20 cellular contexts compared by ENCODE assay signal in the genomic region with DNA sequence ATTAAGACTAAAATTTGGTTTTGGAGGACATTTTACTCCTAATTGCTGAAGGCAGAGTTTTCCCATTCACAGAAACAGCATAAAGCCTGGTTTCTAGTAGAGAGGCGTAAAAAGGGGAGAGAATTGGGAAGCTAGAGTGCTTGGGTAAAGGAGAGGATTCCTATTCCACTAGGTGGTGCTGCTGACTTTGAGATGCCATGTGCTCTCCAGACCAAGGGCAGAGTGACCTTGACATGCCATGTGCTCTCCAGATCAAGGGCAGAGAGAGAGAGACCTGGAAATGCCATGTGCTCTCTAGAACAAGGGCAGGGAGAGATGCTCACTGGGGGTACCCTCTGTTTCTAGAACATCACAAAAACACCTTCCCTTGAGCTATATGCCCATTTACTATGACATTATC.
DNase-seq lines count a peak whose midpoint lies in the region; ATAC-seq, FAIRE-seq and TF ChIP-seq lines count a peak whose summit lies in the region.
"Had no signal": no experiment of that assay in that cellular context is flagged by ENCODE, and none has a peak within 500 bp of the region (broad histone marks: within the 10 kb centered on the region; RNA-seq: fewer than 3 reads in every experiment).

No MANE protein-coding gene starts in this region.

- H3K27ac ChIP-seq in Karpas-422 (ENCODE audit: low read length) = no peak overlapping the region
- no peak overlapping the region for H3K27ac ChIP-seq in GM12878 (ENCODE audit: control insufficient read depth, insufficient read depth)
- peak overlapping the region; percentile 19 for H3K27ac ChIP-seq in rectal smooth muscle tissue (ENCODE audit: low read depth, low read length)
- no peak overlapping the region for H3K27ac ChIP-seq in stomach
- H3K27ac ChIP-seq: ascending aorta had no signal

- H4K20me1 ChIP-seq in Karpas-422 (ENCODE audit: insufficient read depth, low read depth, low read length) (no peaks in the 10 kb centered on the region), GM12878 (ENCODE audit: control insufficient read depth, insufficient read depth) (no peaks in the 10 kb centered on the region)

- ATAC-seq in GM12878 = no peak
- ATAC-seq in natural killer cell treated with Interleukin-12 subunit alpha and Interleukin-12 subunit beta and Interleukin-15 and Interleukin-18, amount 100 ng/mL, for 72 hours = no peak
- ATAC-seq: activated CD8-positive, alpha-beta memory T cell treated with anti-CD3 and anti-CD28 coated beads, Interleukin-2, amount 10 ng/mL, durations not matched to agents 7 days and 5 days; right cardiac atrium had no signal

- TF ChIP-seq POLR2A in GM12878 (IDR thresholded peaks at IDR 0.05; ENCODE audit: low read depth, low read length) (no peak), stomach (IDR thresholded peaks at IDR 0.05) (no peak)

- WGBS in GM12878 (ENCODE audit: insufficient coverage, insufficient replicate concordance, low lambda C conversion rate, missing lambda C conversion rate) = 23% methylated on average over 1 of the region's 1 CpG
- WGBS in stomach, 5 donors = 79 to 100% (median 96%) methylated on average over 1 of the region's 1 CpG

- H3K27ac Mint-ChIP-seq in natural killer cell treated with Interleukin-12 subunit alpha and Interleukin-12 subunit beta and Interleukin-15 and Interleukin-18, amount 100 ng/mL, for 72 hours = no peak overlapping the region
- H3K27ac Mint-ChIP-seq: activated B cell treated with CpG ODN at 0.5 μM for 24 hours; activated CD8-positive, alpha-beta memory T cell treated with anti-CD3 and anti-CD28 coated beads, Interleukin-2, amount 10 ng/mL, durations not matched to agents 7 days and 5 days had no signal

- TF ChIP-seq CTCF in GM12878 (IDR thresholded peaks at IDR 0.05 in 2 of 3, conservative IDR thresholded peaks at IDR 0.05 in 1 of 3; ENCODE audit: control insufficient read depth in 2 of 3, extremely low read depth in 1 of 3, insufficient read depth in 1 of 3, low read depth in 3 of 3, low read length in 3 of 3) (no peak), stomach (IDR thresholded peaks at IDR 0.05) (no peak)

- TF ChIP-seq EP300 in GM12878 (IDR thresholded peaks at IDR 0.05; ENCODE audit: borderline replicate concordance in 1 of 2, control insufficient read depth in 1 of 2, low read depth in 2 of 2, low read length in 2 of 2) (no peak), stomach (IDR thresholded peaks at IDR 0.05) (no peak)

- H3K27me3 ChIP-seq in Karpas-422 (ENCODE audit: low read length) (no peaks in the 10 kb centered on the region), GM12878 (replicated peaks in 1 of 2; ENCODE audit: control insufficient read depth in 2 of 2, insufficient read depth in 2 of 2, low read length in 1 of 2) (no peaks in the 10 kb centered on the region), rectal smooth muscle tissue (ENCODE audit: control insufficient read depth, insufficient read depth, low read length) (no peaks in the 10 kb centered on the region), stomach (no peaks in the 10 kb centered on the region)
- H3K27me3 ChIP-seq: ascending aorta had no signal

- FAIRE-seq in GM12878 (lab: Jason Lieb, UNC) = no peak
- FAIRE-seq: islet of Langerhans had no signal

- peaks cover 41% of the 10 kb centered on the region for H3K9me3 ChIP-seq in Karpas-422 (ENCODE audit: low read length)
- H3K9me3 ChIP-seq in GM12878 (replicated peaks; ENCODE audit: control insufficient read depth, insufficient read depth, low read length) = no peaks in the 10 kb centered on the region; the same call in 2 of the 3 replicates
- peaks cover 0 to 29% (median 14%) of the 10 kb centered on the region in 4 donors for H3K9me3 ChIP-seq in stomach
- H3K9me3 ChIP-seq: ascending aorta had no signal

- H3K36me3 ChIP-seq in Karpas-422 (ENCODE audit: insufficient read depth, low read length) (peaks cover 5% of the 10 kb centered on the region; the same call in 1 of the 2 replicates), GM12878 (ENCODE audit: control insufficient read depth in 2 of 2, insufficient read depth in 2 of 2, low read length in 1 of 2) (no peaks in the 10 kb centered on the region), rectal smooth muscle tissue (ENCODE audit: control insufficient read depth, insufficient read depth, low read length) (no peaks in the 10 kb centered on the region), stomach (no peaks in the 10 kb centered on the region)
- H3K36me3 ChIP-seq: ascending aorta had no signal

- no TSS peak for BruUV-seq in GM12878 (replicated peaks; lab: Mats Ljungman, UMichigan)

- in situ Hi-C loops in GM12878 (cut with MboI) = no loop called here

- H3K4me1 ChIP-seq in Karpas-422 (ENCODE audit: low read length) (peaks cover 26% of the 10 kb centered on the region), GM12878 (ENCODE audit: control insufficient read depth, insufficient read depth, low read length) (no peaks in the 10 kb centered on the region), rectal smooth muscle tissue (ENCODE audit: control insufficient read depth, insufficient read depth, low read length) (no peaks in the 10 kb centered on the region), stomach (peaks cover 0 to 12% (median 1%) of the 10 kb centered on the region in 4 donors)

- H3K4me1 Mint-ChIP-seq in natural killer cell treated with Interleukin-12 subunit alpha and Interleukin-12 subunit beta and Interleukin-15 and Interleukin-18, amount 100 ng/mL, for 72 hours (ENCODE audit: low read depth in 2 of 2) = no peaks in the 10 kb centered on the region
- H3K4me1 Mint-ChIP-seq: activated B cell treated with CpG ODN at 0.5 μM for 24 hours; activated CD8-positive, alpha-beta memory T cell treated with anti-CD3 and anti-CD28 coated beads, Interleukin-2, amount 10 ng/mL, durations not matched to agents 7 days and 5 days; CD4-positive, CD25-positive, alpha-beta regulatory T cell; neural crest cell had no signal

- POLR2A ChIA-PET in GM12878 (lab: Charles Lee) = no interaction called here

- no peak overlapping the region for H3K4me2 ChIP-seq in Karpas-422 (ENCODE audit: low read depth, low read length, poor library complexity, severe bottlenecking)
- no peak overlapping the region for H3K4me2 ChIP-seq in GM12878 (ENCODE audit: control insufficient read depth, insufficient read depth)

- TF ChIP-seq RAD21 in GM12878 (IDR thresholded peaks at IDR 0.05; ENCODE audit: insufficient read depth, low read depth, low read length) = no peak

- H3K36me3 Mint-ChIP-seq in natural killer cell treated with Interleukin-12 subunit alpha and Interleukin-12 subunit beta and Interleukin-15 and Interleukin-18, amount 100 ng/mL, for 72 hours = no peaks in the 10 kb centered on the region
- H3K36me3 Mint-ChIP-seq: activated CD8-positive, alpha-beta memory T cell treated with anti-CD3 and anti-CD28 coated beads, Interleukin-2, amount 10 ng/mL, durations not matched to agents 7 days and 5 days; CD4-positive, CD25-positive, alpha-beta regulatory T cell had no signal

- H2AFZ ChIP-seq in Karpas-422 (ENCODE audit: low read length) (peak overlapping the region; percentile 23; the same call in 1 of the 2 replicates), GM12878 (ENCODE audit: control insufficient read depth, low read depth, low read length) (no peak overlapping the region)

- RAD21 ChIA-PET in GM12878 (lab: Charles Lee; ENCODE audit: unreplicated experiment) = no interaction called here

- H3K4me3 ChIP-seq in Karpas-422 (ENCODE audit: low read length) = no peak overlapping the region
- no peak overlapping the region for H3K4me3 ChIP-seq in GM12878
- H3K4me3 ChIP-seq in rectal smooth muscle tissue (ENCODE audit: low read length) = no peak overlapping the region
- no peak overlapping the region for H3K4me3 ChIP-seq in stomach
- H3K4me3 ChIP-seq: ascending aorta had no signal

- H3K27me3 Mint-ChIP-seq in natural killer cell treated with Interleukin-12 subunit alpha and Interleukin-12 subunit beta and Interleukin-15 and Interleukin-18, amount 100 ng/mL, for 72 hours = no peaks in the 10 kb centered on the region
- H3K27me3 Mint-ChIP-seq: activated B cell treated with CpG ODN at 0.5 μM for 24 hours; activated CD8-positive, alpha-beta memory T cell treated with anti-CD3 and anti-CD28 coated beads, Interleukin-2, amount 10 ng/mL, durations not matched to agents 7 days and 5 days; CD4-positive, CD25-positive, alpha-beta regulatory T cell had no signal

- no peaks in the 10 kb centered on the region for H3K9me2 ChIP-seq in Karpas-422 (replicated peaks; ENCODE audit: insufficient read depth, low read length)

- CTCF ChIA-PET in GM12878 (lab: Yijun Ruan, JAX) = no interaction called here

- intact Hi-C loops in GM12878 (cut with micrococcal nuclease; ENCODE audit: unreplicated experiment) (no loop called here), stomach (cut with DNase I; ENCODE audit: low total_unique reads) (no loop called here)

- H3K9ac ChIP-seq in Karpas-422 (ENCODE audit: low read length) = no peak overlapping the region
- no peak overlapping the region for H3K9ac ChIP-seq in GM12878 (ENCODE audit: control insufficient read depth, insufficient read depth, low read length)
- no peak overlapping the region for H3K9ac ChIP-seq in rectal smooth muscle tissue (ENCODE audit: low read length)

- peak; percentile 45 for DNase-seq in DMS53 (lab: John Stamatoyannopoulos, UW)
- no peak for DNase-seq in DMS53 treated with DMSO at 0.1 percent for 48 hours (lab: John Stamatoyannopoulos, UW; ENCODE audit: unreplicated experiment)
- peak; percentile 82 for DNase-seq in Karpas-422
- no peak for DNase-seq in GM12878 (ENCODE audit: low read depth, low spot score)
- DNase-seq in epidermal melanocyte (ENCODE audit: insufficient read length, low spot score) = no peak
- DNase-seq in natural killer cell treated with Interleukin-12 subunit alpha and Interleukin-12 subunit beta and Interleukin-15 and Interleukin-18, amount 100 ng/mL, for 72 hours (ENCODE audit: low spot score) = no peak
- no peak for DNase-seq in stomach
- DNase-seq: activated B cell treated with CpG ODN at 0.5 μM for 24 hours; activated CD8-positive, alpha-beta memory T cell treated with anti-CD3 and anti-CD28 coated beads, Interleukin-2, amount 10 ng/mL, durations not matched to agents 7 days and 5 days; activated effector memory CD4-positive, alpha-beta T cell treated with Interleukin-2 at 50 U/mL for 16 hours; CD4-positive, CD25-positive, alpha-beta regulatory T cell; NCI-H187; NCI-H69; right cardiac atrium; T-helper 1 cell; trophoblast cell had no signal

- SMC1A ChIA-PET in GM12878 (lab: Charles Lee; ENCODE audit: uncharacterized antibody, unreplicated experiment) = no interaction called here

- H3K79me2 ChIP-seq in Karpas-422 (ENCODE audit: low read length) = no peaks in the 10 kb centered on the region
- H3K79me2 ChIP-seq in GM12878 (ENCODE audit: control insufficient read depth, insufficient read depth, low read length) = no peaks in the 10 kb centered on the region

- H3K9me3 Mint-ChIP-seq in natural killer cell treated with Interleukin-12 subunit alpha and Interleukin-12 subunit beta and Interleukin-15 and Interleukin-18, amount 100 ng/mL, for 72 hours = peaks cover 29% of the 10 kb centered on the region

- H3K4me3 Mint-ChIP-seq in natural killer cell treated with Interleukin-12 subunit alpha and Interleukin-12 subunit beta and Interleukin-15 and Interleukin-18, amount 100 ng/mL, for 72 hours = no peak overlapping the region
- H3K4me3 Mint-ChIP-seq: activated B cell treated with CpG ODN at 0.5 μM for 24 hours; activated CD8-positive, alpha-beta memory T cell treated with anti-CD3 and anti-CD28 coated beads, Interleukin-2, amount 10 ng/mL, durations not matched to agents 7 days and 5 days; CD4-positive, CD25-positive, alpha-beta regulatory T cell; neural crest cell had no signal

Comparison
In these comparisons a context has a peak if more than half of its experiments do, and no peak if none do; other contexts are left out.
1. DNase-seq: peak in DMS53 (single experiment) and Karpas-422 (single experiment); none in DMS53 treated with DMSO at 0.1 percent for 48 hours (single experiment), GM12878 (single experiment), epidermal melanocyte (single experiment), natural killer cell treated with Interleukin-12 subunit alpha and Interleukin-12 subunit beta and Interleukin-15 and Interleukin-18, amount 100 ng/mL, for 72 hours (single experiment) and stomach (single experiment).